Comparison of ENCODE assay signal across 11 cellular contexts in genomic region chr6:52157301-52157930, GRCh38. TPM values are rescaled to one million over a fixed set of nuclear protein-coding genes. Genes with fewer than 3 reads are reported as not detected.
DNase-seq lines count a peak whose midpoint lies in the region; ATAC-seq and TF ChIP-seq lines count a peak whose summit lies in the region.
"Had no signal": no experiment of that assay in that cellular context is flagged by ENCODE, and none has a peak within 500 bp of the region (broad histone marks: within the 10 kb centered on the region; RNA-seq: fewer than 3 reads in every experiment).

No MANE protein-coding gene starts in this region.

- peaks cover 3% of the 10 kb centered on the region for H3K27me3 Mint-ChIP-seq in T-helper 2 cell treated with Interferon-gamma antibody and Interleukin-4, amounts not matched to agents 5 μg/mL and 100 μg/mL, for 36 hours (ENCODE audit: low read depth)
- no peaks in the 10 kb centered on the region for H3K27me3 Mint-ChIP-seq in endodermal cell (ENCODE audit: insufficient read depth)

- no peaks in the 10 kb centered on the region for H3K36me3 ChIP-seq in upper lobe of left lung
- H3K36me3 ChIP-seq in endodermal cell (ENCODE audit: control insufficient read depth, insufficient read depth, low read length): no peaks in the 10 kb centered on the region

- H3K36me3 Mint-ChIP-seq in T-helper 2 cell treated with Interferon-gamma antibody and Interleukin-4, amounts not matched to agents 5 μg/mL and 100 μg/mL, for 36 hours (ENCODE audit: low read depth): no peaks in the 10 kb centered on the region
- H3K36me3 Mint-ChIP-seq in endodermal cell (ENCODE audit: low read depth): no peaks in the 10 kb centered on the region
- H3K36me3 Mint-ChIP-seq: IgD-negative memory B cell, naive B cell had no signal

- no peak overlapping the region for H3K27ac ChIP-seq in upper lobe of left lung
- no peak overlapping the region for H3K27ac ChIP-seq in endodermal cell (ENCODE audit: low read depth, low read length)

- H3K9me3 ChIP-seq in upper lobe of left lung (no peaks in the 10 kb centered on the region), endodermal cell (ENCODE audit: control insufficient read depth, low read length) (peaks cover 12% of the 10 kb centered on the region)

- peak overlapping the region; percentile 1 for H3K27ac Mint-ChIP-seq in T-helper 2 cell treated with Interferon-gamma antibody and Interleukin-4, amounts not matched to agents 5 μg/mL and 100 μg/mL, for 36 hours
- H3K27ac Mint-ChIP-seq in endodermal cell: no peak overlapping the region

- 67 to 69% methylated on average over 7 of the region's 7 CpGs for WGBS in upper lobe of left lung, 2 donors
- WGBS in endodermal cell (ENCODE audit: insufficient coverage in 1 of 2, insufficient read length in 1 of 2), 2 experiments: 75 to 92% methylated on average over 2 to 7 of the region's 7 CpGs

- H3K4me1 ChIP-seq in upper lobe of left lung: no peaks in the 10 kb centered on the region
- H3K4me1 ChIP-seq in endodermal cell (ENCODE audit: control insufficient read depth, insufficient read depth, low read length): no peaks in the 10 kb centered on the region

- TF ChIP-seq CTCF in upper lobe of left lung (IDR thresholded peaks at IDR 0.05) (no peak), endodermal cell (conservative IDR thresholded peaks at IDR 0.05) (no peak), omental fat pad (IDR thresholded peaks at IDR 0.05) (no peak)

- no peak for TF ChIP-seq EP300 in upper lobe of left lung (IDR thresholded peaks at IDR 0.05)

- H3K27me3 ChIP-seq in upper lobe of left lung (no peaks in the 10 kb centered on the region), endodermal cell (ENCODE audit: control insufficient read depth, insufficient read depth, low read length, poor library complexity, severe bottlenecking) (no peaks in the 10 kb centered on the region)

- peaks cover 19% of the 10 kb centered on the region for H3K9me3 Mint-ChIP-seq in T-helper 2 cell treated with Interferon-gamma antibody and Interleukin-4, amounts not matched to agents 5 μg/mL and 100 μg/mL, for 36 hours
- H3K9me3 Mint-ChIP-seq in endodermal cell: peaks cover 18% of the 10 kb centered on the region

- peak; percentile 73 for DNase-seq in T-helper 2 cell treated with Interferon-gamma antibody and Interleukin-4, amounts not matched to agents 5 μg/mL and 100 μg/mL, for 36 hours (ENCODE audit: low spot score)
- peak; percentile 18 for DNase-seq in stimulated activated CD4-positive, alpha-beta T cell treated with anti-CD3 and anti-CD28 coated beads, Interleukin-12 subunit alpha, Interleukin-12 subunit beta, amount 100 ng/mL, for 4 hours
- DNase-seq in upper lobe of left lung: no peak
- DNase-seq in endodermal cell: no peak
- DNase-seq in omental fat pad (ENCODE audit: low spot score): no peak
- DNase-seq in erythroblast (lab: John Stamatoyannopoulos, UW): no peak
- DNase-seq: amygdala, naive B cell had no signal

- ATAC-seq in GM19025 (IDR thresholded peaks at IDR 0.05; ENCODE audit: low read depth, unreplicated experiment) (peak; percentile 43), HG02678 (IDR thresholded peaks at IDR 0.05; ENCODE audit: unreplicated experiment) (peak; percentile 45), upper lobe of left lung (ENCODE audit: low FRiP score in 2 of 2) (no peak), omental fat pad (ENCODE audit: low FRiP score) (no peak)

- no peak overlapping the region for H3K4me3 Mint-ChIP-seq in T-helper 2 cell treated with Interferon-gamma antibody and Interleukin-4, amounts not matched to agents 5 μg/mL and 100 μg/mL, for 36 hours
- no peak overlapping the region for H3K4me3 Mint-ChIP-seq in endodermal cell
- H3K4me3 Mint-ChIP-seq: IgD-negative memory B cell, naive B cell had no signal

- H3K4me1 Mint-ChIP-seq in T-helper 2 cell treated with Interferon-gamma antibody and Interleukin-4, amounts not matched to agents 5 μg/mL and 100 μg/mL, for 36 hours (ENCODE audit: low read depth): peaks cover 25% of the 10 kb centered on the region
- H3K4me1 Mint-ChIP-seq in endodermal cell: peaks cover 30% of the 10 kb centered on the region

- no peak overlapping the region for H3K4me3 ChIP-seq in upper lobe of left lung
- no peak overlapping the region for H3K4me3 ChIP-seq in endodermal cell (ENCODE audit: low read length)

- no peak overlapping the region for H3K9ac ChIP-seq in endodermal cell (ENCODE audit: extremely low read depth, low read length, poor library complexity, severe bottlenecking)

- TF ChIP-seq POLR2A in upper lobe of left lung (IDR thresholded peaks at IDR 0.05) (no peak), erythroblast (IDR thresholded peaks at IDR 0.05; ENCODE audit: low read length) (no peak)

RNA-seq across cellular contexts. Expression of gene IL17A, which starts 28.8 kb away (rescaled TPM):
- not detected for total RNA-seq in upper lobe of left lung
- total RNA-seq in endodermal cell: not detected
- not detected for polyA plus RNA-seq in endodermal cell (2013, experiment 1 of 2)
- not detected for polyA plus RNA-seq in endodermal cell (2013, experiment 2 of 2)
- not detected for total RNA-seq in omental fat pad
- polyA plus RNA-seq: IgD-negative memory B cell had no signal

Comparison
In these comparisons a context has a peak if more than half of its experiments do, and no peak if none do; other contexts are left out.
1. ATAC-seq: peak in GM19025 (single experiment) and HG02678 (single experiment); none in upper lobe of left lung (0 of 2) and omental fat pad (single experiment).
2. DNase-seq: peak in T-helper 2 cell treated with Interferon-gamma antibody and Interleukin-4, amounts not matched to agents 5 μg/mL and 100 μg/mL, for 36 hours (single experiment) and stimulated activated CD4-positive, alpha-beta T cell treated with anti-CD3 and anti-CD28 coated beads, Interleukin-12 subunit alpha, Interleukin-12 subunit beta, amount 100 ng/mL, for 4 hours (single experiment); none in upper lobe of left lung (0 of 2), endodermal cell (single experiment), omental fat pad (single experiment) and erythroblast (0 of 2).